24 cellular contexts compared by ENCODE assay signal in genomic region chr5:89253931-89254330, GRCh38.
DNase-seq lines count a peak whose midpoint lies in the region; ATAC-seq, FAIRE-seq and TF ChIP-seq lines count a peak whose summit lies in the region.
"Had no signal": no experiment of that assay in that cellular context is flagged by ENCODE, and none has a peak within 500 bp of the region (broad histone marks: within the 10 kb centered on the region; RNA-seq: fewer than 3 reads in every experiment).

No MANE protein-coding gene starts in this region.

- no peak for TF ChIP-seq POLR2A in H54 (IDR thresholded peaks at IDR 0.05; ENCODE audit: low read depth, low read length)

- H3K4me3 ChIP-seq in dorsolateral prefrontal cortex = no peak overlapping the region
- H3K4me3 ChIP-seq in hepatocyte = no peak overlapping the region
- no peak overlapping the region for H3K4me3 ChIP-seq in MM.1S (ENCODE audit: low read length)
- H3K4me3 ChIP-seq: PC-9, SJSA1 had no signal

- peak overlapping the region; percentile 27 for H2AFZ ChIP-seq in hepatocyte
- no peak overlapping the region for H2AFZ ChIP-seq in MM.1S (ENCODE audit: low read length)
- H2AFZ ChIP-seq: PC-9 had no signal

- H3K9me3 ChIP-seq in hepatocyte (ENCODE audit: low read depth) = no peaks in the 10 kb centered on the region
- no peaks in the 10 kb centered on the region for H3K9me3 ChIP-seq in MM.1S (replicated peaks; ENCODE audit: insufficient read depth, low read length)
- H3K9me3 ChIP-seq: SJSA1 had no signal

- H4K20me1 ChIP-seq in hepatocyte (ENCODE audit: insufficient read depth, poor library complexity, severe bottlenecking) = no peaks in the 10 kb centered on the region
- no peaks in the 10 kb centered on the region for H4K20me1 ChIP-seq in MM.1S (ENCODE audit: insufficient read depth, low read length)

- TF ChIP-seq CTCF in dorsolateral prefrontal cortex (IDR thresholded peaks at IDR 0.05 in 54 of 56, conservative IDR thresholded peaks at IDR 0.05 in 2 of 56; ENCODE audit: low read depth in 1 of 56, partially characterized antibody in 56 of 56) = no peak
- TF ChIP-seq CTCF in hepatocyte (IDR thresholded peaks at IDR 0.05; ENCODE audit: poor library complexity) = no peak
- no peak for TF ChIP-seq CTCF in MM.1S (IDR thresholded peaks at IDR 0.05; ENCODE audit: low read length)

- H3F3A ChIP-seq in MM.1S (ENCODE audit: insufficient read depth, low read length) = no peaks in the 10 kb centered on the region

- H3K9ac ChIP-seq in MM.1S (ENCODE audit: low read length) = no peak overlapping the region

- H3K36me3 ChIP-seq in hepatocyte (replicated peaks; ENCODE audit: insufficient read depth, low read depth) (no peaks in the 10 kb centered on the region), MM.1S (replicated peaks; ENCODE audit: insufficient read depth, low read length) (no peaks in the 10 kb centered on the region)
- H3K36me3 ChIP-seq: SJSA1 had no signal

- 61% methylated on average over 4 of the region's 4 CpGs for WGBS in hepatocyte (ENCODE audit: low lambda C conversion rate, missing lambda C conversion rate)

- peak; percentile 6 for FAIRE-seq in H54 (lab: Jason Lieb, UNC)
- FAIRE-seq: GM12892, GM19239 had no signal

- H3K4me2 ChIP-seq in hepatocyte (no peak overlapping the region), MM.1S (ENCODE audit: low read depth, low read length) (no peak overlapping the region)
- H3K4me2 ChIP-seq: PC-9 had no signal

- H3K4me1 ChIP-seq in hepatocyte (ENCODE audit: insufficient read depth) = peaks cover 5% of the 10 kb centered on the region
- no peaks in the 10 kb centered on the region for H3K4me1 ChIP-seq in MM.1S (ENCODE audit: low read length)
- H3K4me1 ChIP-seq: SJSA1 had no signal

- H3K9me2 ChIP-seq in hepatocyte (replicated peaks; ENCODE audit: insufficient read depth) (no peaks in the 10 kb centered on the region), MM.1S (replicated peaks; ENCODE audit: insufficient read depth, low read length) (no peaks in the 10 kb centered on the region)

- peak overlapping the region in 54 of 59 donors; percentile 1 to 88 (median 53) for H3K27ac ChIP-seq in dorsolateral prefrontal cortex
- H3K27ac ChIP-seq in hepatocyte = no peak overlapping the region
- H3K27ac ChIP-seq in temporal lobe (ENCODE audit: low read depth, low read length) = peak overlapping the region; percentile 31
- no peak overlapping the region for H3K27ac ChIP-seq in MM.1S (ENCODE audit: low read length)
- H3K27ac ChIP-seq: HL-60, PC-9, SJSA1 had no signal

- ATAC-seq in HG03025 (IDR thresholded peaks at IDR 0.05; ENCODE audit: low FRiP score, unreplicated experiment) = no peak

- DNase-seq in H54 (ENCODE audit: insufficient read length, low spot score) (no peak), dorsolateral prefrontal cortex (no peak), hepatocyte (ENCODE audit: low spot score) (no peak), NCI-H345 (lab: John Stamatoyannopoulos, UW) (no peak), MM.1S (no peak)
- DNase-seq in activated CD4-positive, CD25-positive, alpha-beta regulatory T cell treated with anti-CD3 and anti-CD28 coated beads, Interleukin-2, amount 50 U/mL, for 72 hours = no peak
- DNase-seq: ACHN, Calu3, DMS79 treated with DMSO at 0.1 percent for 48 hours, H9, NCI-H1092 treated with DMSO at 0.1 percent for 48 hours, NCI-H1436, NCI-H187, NCI-H2107, NCI-H526 treated with DMSO at 0.1 percent for 48 hours, PC-9, Right ventricle myocardium superior, RPMI8226 had no signal

- intact Hi-C loops in dorsolateral prefrontal cortex (cut with DNase I) = no loop called here

- no peaks in the 10 kb centered on the region for H3K27me3 ChIP-seq in dorsolateral prefrontal cortex
- H3K27me3 ChIP-seq in hepatocyte = no peaks in the 10 kb centered on the region
- no peaks in the 10 kb centered on the region for H3K27me3 ChIP-seq in MM.1S (replicated peaks; ENCODE audit: insufficient read depth, low read length)
- H3K27me3 ChIP-seq: SJSA1 had no signal

- H3K79me2 ChIP-seq in hepatocyte (no peaks in the 10 kb centered on the region), MM.1S (ENCODE audit: low read length) (no peaks in the 10 kb centered on the region)

Comparison
In these comparisons a context has a peak if more than half of its experiments do, and no peak if none do; other contexts are left out.
1. H3K27ac ChIP-seq: peak in dorsolateral prefrontal cortex (54 of 59) and temporal lobe (single experiment); none in hepatocyte (single experiment) and MM.1S (single experiment).